In the genomic region with DNA sequence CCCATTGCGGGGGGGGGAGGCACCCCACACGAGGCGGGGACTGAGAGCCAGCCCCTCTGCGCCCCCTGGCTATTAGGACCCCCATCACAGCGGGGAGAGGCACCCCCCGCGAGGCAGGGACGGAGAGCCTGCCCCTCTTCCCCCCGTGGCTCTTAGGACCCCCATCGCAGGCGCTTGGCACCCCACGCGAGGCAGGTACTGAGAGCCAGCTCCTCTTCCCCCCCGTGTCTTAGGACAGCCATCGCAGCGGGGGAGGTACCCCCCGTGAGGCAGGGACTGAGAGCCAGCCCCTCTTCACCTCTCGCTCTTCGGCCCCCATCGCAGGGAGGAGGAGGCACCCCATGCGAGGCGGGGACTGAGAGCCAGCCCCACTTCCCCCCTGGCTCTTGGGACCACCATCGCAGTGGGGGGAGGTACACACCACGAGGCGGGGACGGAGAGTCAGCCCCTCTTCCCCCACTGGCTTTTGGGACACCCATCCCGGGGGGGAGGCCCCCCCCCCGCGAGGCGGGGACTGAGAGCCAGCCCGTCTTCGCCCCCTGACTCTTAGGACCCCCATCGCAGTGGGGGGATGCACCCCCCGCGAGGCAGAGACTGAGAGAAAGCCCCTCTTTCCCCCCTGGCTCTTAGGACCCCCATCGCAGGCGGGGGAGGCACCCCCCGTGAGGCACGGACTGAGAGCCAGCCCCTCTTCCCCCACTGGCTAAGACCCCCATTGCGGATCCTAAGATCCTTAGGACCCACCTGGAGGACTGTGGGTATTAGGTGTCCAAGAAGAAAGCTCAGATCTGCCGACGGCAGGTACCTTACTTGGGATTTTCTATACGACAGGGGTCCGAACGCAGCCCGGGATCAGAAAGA, we compare ENCODE assay signal across 1 cellular context.
TF ChIP-seq lines count a peak whose summit lies in the region.

No MANE protein-coding gene starts in this region.

TF ChIP-seq in HepG2, 621 proteins besides CTCF, POLR2A, EP300 and RAD21 (continued from another document):
- TF ChIP-seq MXD4 (CRISPR knock-in tag; IDR thresholded peaks at IDR 0.05), result no peak
